Comparison of ENCODE assay signal across 8 cellular contexts in the genomic region with DNA sequence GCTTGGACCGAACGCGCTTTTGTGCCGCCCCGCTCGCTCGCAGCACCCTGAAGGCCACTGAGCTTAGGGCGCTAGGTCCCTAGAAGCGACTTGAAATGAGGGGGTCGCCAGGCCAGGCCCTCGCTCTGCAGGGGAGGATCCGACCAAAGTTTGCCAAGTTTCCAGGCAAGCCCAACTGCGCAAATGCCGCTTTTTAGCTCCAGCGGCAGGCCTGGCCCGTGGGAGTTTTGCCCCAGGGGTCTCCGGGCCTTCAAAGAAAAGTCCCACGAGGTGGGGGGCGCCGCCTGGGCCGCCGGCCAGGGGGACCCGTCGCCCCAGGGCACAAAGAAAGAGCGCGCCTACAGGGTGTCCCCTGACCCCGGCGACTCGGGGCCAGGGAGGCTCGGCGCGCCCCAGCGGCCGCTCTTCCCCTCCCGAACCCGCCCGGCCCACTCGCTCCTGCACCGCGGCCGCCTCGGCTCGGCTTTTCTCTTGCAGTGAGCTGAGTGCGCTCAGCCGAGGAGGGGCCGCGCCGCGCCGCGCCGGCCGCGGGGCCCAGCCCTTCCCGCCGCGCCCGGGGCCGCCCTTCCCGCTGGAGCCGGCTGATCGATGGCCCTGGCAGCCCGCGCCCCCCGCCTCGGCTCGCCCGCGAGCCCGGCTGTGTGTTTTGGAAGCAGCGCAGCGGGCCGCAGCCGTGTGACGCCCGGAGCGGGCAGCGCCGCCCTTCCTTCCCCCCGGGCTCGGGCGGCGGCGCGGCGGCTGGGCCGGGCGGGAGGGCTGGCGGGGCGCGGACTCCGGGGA. TPM values are rescaled to one million over a fixed set of nuclear protein-coding genes. Genes with fewer than 3 reads are reported as not detected.
A peak's percentile ranks its signal among the peaks of the same experiment; 100 is the strongest.
DNase-seq lines count a peak whose midpoint lies in the region; ATAC-seq and TF ChIP-seq lines count a peak whose summit lies in the region.

No MANE protein-coding gene starts in this region.

- in situ Hi-C loops in Caki2 (cut with HindIII; ENCODE audit: low pct_unique_long_range_greater_than_20kb, low sequenced_read_pairs), result loop anchor here (10.0 kb wide), 2 partner anchors 78 to 348 kb away; no protein-coding TSS in a partner anchor

- H3K27ac Mint-ChIP-seq in activated B cell treated with CpG ODN at 0.5 μM for 24 hours (peak overlapping the region; percentile 88), neural crest cell (ENCODE audit: unreplicated experiment) (peak overlapping the region; percentile 94)

- intact Hi-C loops in activated B cell treated with CpG ODN at 0.5 μM for 24 hours (cut with micrococcal nuclease), result loop anchor here (1.0 to 10.0 kb wide), 10 partner anchors 9 to 972 kb away; a partner anchor contains a TSS

- no peaks in the 10 kb centered on the region for H3K9me3 Mint-ChIP-seq in activated B cell treated with CpG ODN at 0.5 μM for 24 hours
- no peaks in the 10 kb centered on the region for H3K9me3 Mint-ChIP-seq in neural crest cell

- H3K36me3 Mint-ChIP-seq in activated B cell treated with CpG ODN at 0.5 μM for 24 hours (ENCODE audit: low read depth) (no peaks in the 10 kb centered on the region), neural crest cell (ENCODE audit: low read depth) (peaks cover 5% of the 10 kb centered on the region)

- H3K4me3 Mint-ChIP-seq in activated B cell treated with CpG ODN at 0.5 μM for 24 hours (peak overlapping the region; percentile 83), neural crest cell (peak overlapping the region; percentile 91)

- H3K4me3 ChIP-seq in epithelial cell of esophagus (ENCODE audit: low read length), result peak overlapping the region; percentile 38

- CTCF ChIA-PET in activated B cell treated with CpG ODN at 0.5 μM for 24 hours (lab: Charles Lee), result interaction anchor here (1.1 to 1.8 kb wide), 3 partner anchors 12 to 483 kb away, joined by 3 to 5 read pairs (median 4); no protein-coding TSS in a partner anchor

- H3K27me3 Mint-ChIP-seq in activated B cell treated with CpG ODN at 0.5 μM for 24 hours (peaks cover 1% of the 10 kb centered on the region), neural crest cell (ENCODE audit: low read depth) (no peaks in the 10 kb centered on the region)

- H3K4me1 Mint-ChIP-seq in activated B cell treated with CpG ODN at 0.5 μM for 24 hours (peaks cover 68% of the 10 kb centered on the region), neural crest cell (peaks cover 48% of the 10 kb centered on the region)

- ATAC-seq in GM19372 (IDR thresholded peaks at IDR 0.05; ENCODE audit: low read depth, unreplicated experiment), result peak; percentile 34
- peak; percentile 41 for ATAC-seq in HG03432 (IDR thresholded peaks at IDR 0.05; ENCODE audit: unreplicated experiment)
- peak; percentile 45 for ATAC-seq in activated B cell treated with CpG ODN at 0.5 μM for 24 hours (ENCODE audit: low read depth)

- TF ChIP-seq CTCF in activated B cell treated with CpG ODN at 0.5 μM for 24 hours (IDR thresholded peaks at IDR 0.05), result no peak
- no peak for TF ChIP-seq CTCF in epithelial cell of esophagus (IDR thresholded peaks at IDR 0.05; ENCODE audit: insufficient read depth, low read depth, low read length, missing control alignments)
- no peak for TF ChIP-seq CTCF in neural crest cell (conservative IDR thresholded peaks at IDR 0.05)

- DNase-seq in Caki2 (ENCODE audit: low read depth) (peak; percentile 74), activated B cell treated with CpG ODN at 0.5 μM for 24 hours (peak; percentile 85), epithelial cell of esophagus (ENCODE audit: low read depth) (no peak), neural crest cell (ENCODE audit: low read depth, low spot score) (peak; percentile 51), NCI-H748 treated with DMSO at 0.1 percent for 48 hours (lab: John Stamatoyannopoulos, UW) (no peak), AG20443 (ENCODE audit: low spot score) (no peak)

- POLR2A ChIA-PET in activated B cell treated with CpG ODN at 0.5 μM for 24 hours (lab: Charles Lee), result interaction anchor here (0.6 to 1.8 kb wide), 9 partner anchors 9 to 503 kb away, joined by 3 to 13 read pairs (median 4); a partner anchor contains a TSS

RNA-seq across cellular contexts. Expression of a gene that starts 0.8 kb away (rescaled TPM):
- 5.7 and 6.6 TPM in 2 replicates for total RNA-seq in Caki2 (2014; rRNA removed; shearing (Covaris generic); ENCODE audit: low replicate concordance)
- total RNA-seq in activated B cell treated with CpG ODN at 0.5 μM for 24 hours (14.5 and 15.9 TPM in 2 replicates), neural crest cell (38.2 and 38.4 TPM in 2 replicates)

Comparison
In these comparisons a context has a peak if more than half of its experiments do, and no peak if none do; other contexts are left out.
1. DNase-seq: peak in Caki2 (single experiment), activated B cell treated with CpG ODN at 0.5 μM for 24 hours (single experiment) and neural crest cell (single experiment); none in epithelial cell of esophagus (single experiment), NCI-H748 treated with DMSO at 0.1 percent for 48 hours (single experiment) and AG20443 (single experiment).
2. Peak in every context shown above with its lines, with median percentiles within 50 percentile points of each other: ATAC-seq.